ENCODE assay signal across 1 cellular context in the genomic region with DNA sequence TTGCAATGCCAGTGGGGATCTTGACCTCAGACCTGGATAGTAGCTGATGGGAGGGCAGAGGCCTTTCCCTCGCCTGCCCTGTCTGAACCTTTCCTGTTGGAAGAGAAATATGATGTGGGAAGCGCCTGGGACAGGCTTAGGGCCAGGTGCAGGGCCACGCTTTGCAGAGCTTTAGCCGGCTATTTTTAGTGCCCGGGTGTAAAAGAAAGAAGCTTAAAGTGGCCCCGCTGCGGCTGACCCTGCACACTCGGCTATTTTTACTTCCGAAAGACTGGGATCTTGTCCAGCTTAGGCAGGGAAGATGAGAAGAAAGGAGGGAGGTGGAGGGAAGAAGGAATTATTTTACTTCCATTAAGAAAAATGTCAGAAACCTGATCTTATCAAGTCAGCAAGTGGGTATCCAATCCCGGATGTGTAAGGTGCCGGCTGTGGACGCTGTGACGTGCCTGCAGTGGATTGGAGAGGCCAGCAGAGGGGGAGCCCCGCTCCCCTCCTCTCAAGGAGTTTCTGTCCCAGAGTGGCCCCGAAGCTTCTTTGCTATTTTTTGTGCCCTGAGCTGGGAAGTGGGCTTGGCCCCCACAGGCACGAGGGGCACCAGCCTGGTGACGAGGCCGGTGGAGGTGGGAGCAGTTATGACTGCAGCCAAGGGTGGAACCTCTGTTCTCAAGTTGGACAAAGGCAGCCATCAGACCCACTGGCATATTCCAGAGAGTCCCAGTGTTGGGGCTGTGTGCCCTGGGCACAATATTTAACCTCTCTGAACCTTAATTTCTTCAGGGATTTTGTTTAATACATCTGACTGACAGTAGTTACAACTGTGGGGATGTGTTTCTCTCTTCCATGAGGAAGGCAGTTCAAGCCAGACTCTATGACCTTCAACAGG.
TF ChIP-seq lines count a peak whose summit lies in the region.

No MANE protein-coding gene starts in this region.

TF ChIP-seq in GM23338, 12 proteins besides CTCF, POLR2A, EP300 and RAD21 (continued from another document):
- TF ChIP-seq, protein P1, sequence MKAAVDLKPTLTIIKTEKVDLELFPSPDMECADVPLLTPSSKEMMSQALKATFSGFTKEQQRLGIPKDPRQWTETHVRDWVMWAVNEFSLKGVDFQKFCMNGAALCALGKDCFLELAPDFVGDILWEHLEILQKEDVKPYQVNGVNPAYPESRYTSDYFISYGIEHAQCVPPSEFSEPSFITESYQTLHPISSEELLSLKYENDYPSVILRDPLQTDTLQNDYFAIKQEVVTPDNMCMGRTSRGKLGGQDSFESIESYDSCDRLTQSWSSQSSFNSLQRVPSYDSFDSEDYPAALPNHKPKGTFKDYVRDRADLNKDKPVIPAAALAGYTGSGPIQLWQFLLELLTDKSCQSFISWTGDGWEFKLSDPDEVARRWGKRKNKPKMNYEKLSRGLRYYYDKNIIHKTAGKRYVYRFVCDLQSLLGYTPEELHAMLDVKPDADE (IDR thresholded peaks at IDR 0.05), result no peak
- TF ChIP-seq ZNF114 (CRISPR knock-in tag; IDR thresholded peaks at IDR 0.05), result no peak
- TF ChIP-seq NANOG (IDR thresholded peaks at IDR 0.05; ENCODE audit: borderline replicate concordance), result no peak
- TF ChIP-seq EZH2phosphoT487 (IDR thresholded peaks at IDR 0.05; ENCODE audit: unreplicated experiment), result no peak
- TF ChIP-seq, protein P2, sequence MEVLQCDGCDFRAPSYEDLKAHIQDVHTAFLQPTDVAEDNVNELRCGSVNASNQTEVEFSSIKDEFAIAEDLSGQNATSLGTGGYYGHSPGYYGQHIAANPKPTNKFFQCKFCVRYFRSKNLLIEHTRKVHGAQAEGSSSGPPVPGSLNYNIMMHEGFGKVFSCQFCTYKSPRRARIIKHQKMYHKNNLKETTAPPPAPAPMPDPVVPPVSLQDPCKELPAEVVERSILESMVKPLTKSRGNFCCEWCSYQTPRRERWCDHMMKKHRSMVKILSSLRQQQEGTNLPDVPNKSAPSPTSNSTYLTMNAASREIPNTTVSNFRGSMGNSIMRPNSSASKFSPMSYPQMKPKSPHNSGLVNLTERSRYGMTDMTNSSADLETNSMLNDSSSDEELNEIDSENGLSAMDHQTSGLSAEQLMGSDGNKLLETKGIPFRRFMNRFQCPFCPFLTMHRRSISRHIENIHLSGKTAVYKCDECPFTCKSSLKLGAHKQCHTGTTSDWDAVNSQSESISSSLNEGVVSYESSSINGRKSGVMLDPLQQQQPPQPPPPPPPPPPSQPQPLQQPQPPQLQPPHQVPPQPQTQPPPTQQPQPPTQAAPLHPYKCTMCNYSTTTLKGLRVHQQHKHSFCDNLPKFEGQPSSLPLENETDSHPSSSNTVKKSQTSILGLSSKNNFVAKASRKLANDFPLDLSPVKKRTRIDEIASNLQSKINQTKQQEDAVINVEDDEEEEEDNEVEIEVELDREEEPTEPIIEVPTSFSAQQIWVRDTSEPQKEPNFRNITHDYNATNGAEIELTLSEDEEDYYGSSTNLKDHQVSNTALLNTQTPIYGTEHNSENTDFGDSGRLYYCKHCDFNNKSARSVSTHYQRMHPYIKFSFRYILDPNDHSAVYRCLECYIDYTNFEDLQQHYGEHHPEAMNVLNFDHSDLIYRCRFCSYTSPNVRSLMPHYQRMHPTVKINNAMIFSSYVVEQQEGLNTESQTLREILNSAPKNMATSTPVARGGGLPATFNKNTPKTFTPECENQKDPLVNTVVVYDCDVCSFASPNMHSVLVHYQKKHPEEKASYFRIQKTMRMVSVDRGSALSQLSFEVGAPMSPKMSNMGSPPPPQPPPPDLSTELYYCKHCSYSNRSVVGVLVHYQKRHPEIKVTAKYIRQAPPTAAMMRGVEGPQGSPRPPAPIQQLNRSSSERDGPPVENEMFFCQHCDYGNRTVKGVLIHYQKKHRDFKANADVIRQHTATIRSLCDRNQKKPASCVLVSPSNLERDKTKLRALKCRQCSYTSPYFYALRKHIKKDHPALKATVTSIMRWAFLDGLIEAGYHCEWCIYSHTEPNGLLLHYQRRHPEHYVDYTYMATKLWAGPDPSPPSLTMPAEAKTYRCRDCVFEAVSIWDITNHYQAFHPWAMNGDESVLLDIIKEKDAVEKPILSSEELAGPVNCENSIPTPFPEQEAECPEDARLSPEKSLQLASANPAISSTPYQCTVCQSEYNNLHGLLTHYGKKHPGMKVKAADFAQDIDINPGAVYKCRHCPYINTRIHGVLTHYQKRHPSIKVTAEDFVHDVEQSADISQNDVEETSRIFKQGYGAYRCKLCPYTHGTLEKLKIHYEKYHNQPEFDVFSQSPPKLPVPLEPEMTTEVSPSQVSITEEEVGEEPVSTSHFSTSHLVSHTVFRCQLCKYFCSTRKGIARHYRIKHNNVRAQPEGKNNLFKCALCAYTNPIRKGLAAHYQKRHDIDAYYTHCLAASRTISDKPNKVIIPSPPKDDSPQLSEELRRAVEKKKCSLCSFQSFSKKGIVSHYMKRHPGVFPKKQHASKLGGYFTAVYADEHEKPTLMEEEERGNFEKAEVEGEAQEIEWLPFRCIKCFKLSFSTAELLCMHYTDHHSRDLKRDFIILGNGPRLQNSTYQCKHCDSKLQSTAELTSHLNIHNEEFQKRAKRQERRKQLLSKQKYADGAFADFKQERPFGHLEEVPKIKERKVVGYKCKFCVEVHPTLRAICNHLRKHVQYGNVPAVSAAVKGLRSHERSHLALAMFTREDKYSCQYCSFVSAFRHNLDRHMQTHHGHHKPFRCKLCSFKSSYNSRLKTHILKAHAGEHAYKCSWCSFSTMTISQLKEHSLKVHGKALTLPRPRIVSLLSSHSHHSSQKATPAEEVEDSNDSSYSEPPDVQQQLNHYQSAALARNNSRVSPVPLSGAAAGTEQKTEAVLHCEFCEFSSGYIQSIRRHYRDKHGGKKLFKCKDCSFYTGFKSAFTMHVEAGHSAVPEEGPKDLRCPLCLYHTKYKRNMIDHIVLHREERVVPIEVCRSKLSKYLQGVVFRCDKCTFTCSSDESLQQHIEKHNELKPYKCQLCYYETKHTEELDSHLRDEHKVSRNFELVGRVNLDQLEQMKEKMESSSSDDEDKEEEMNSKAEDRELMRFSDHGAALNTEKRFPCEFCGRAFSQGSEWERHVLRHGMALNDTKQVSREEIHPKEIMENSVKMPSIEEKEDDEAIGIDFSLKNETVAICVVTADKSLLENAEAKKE (CRISPR knock-in tag; IDR thresholded peaks at IDR 0.05), result no peak
